Comparison of ENCODE assay signal across 19 cellular contexts in genomic region chr2:59277656-59278055, GRCh38.
"Had no signal": no experiment of that assay in that cellular context is flagged by ENCODE, and none has a peak within 500 bp of the region (broad histone marks: within the 10 kb centered on the region; RNA-seq: fewer than 3 reads in every experiment).

No MANE protein-coding gene starts in this region.

- H3K27me3 Mint-ChIP-seq: activated CD4-positive, alpha-beta memory T cell treated with anti-CD3 and anti-CD28 coated beads for 36 hours; activated naive CD8-positive, alpha-beta T cell treated with anti-CD3 and anti-CD28 coated beads, Interleukin-2, amount 10 ng/mL, durations not matched to agents 7 days and 5 days had no signal

- H3K9me3 Mint-ChIP-seq: activated CD4-positive, alpha-beta memory T cell treated with anti-CD3 and anti-CD28 coated beads for 36 hours; activated naive CD8-positive, alpha-beta T cell treated with anti-CD3 and anti-CD28 coated beads, Interleukin-2, amount 10 ng/mL, durations not matched to agents 7 days and 5 days; activated T-helper 1 cell treated with anti-CD3 and anti-CD28 coated beads, Interleukin-12 subunit alpha, Interleukin-12 subunit beta, Interleukin-2, Interleukin-4 antibody, amounts not matched to agents 30 ng/mL and 10 ng/mL and 1 ng/mL, durations not matched to agents 14 hours and 24 hours and 36 hours; neural progenitor cell had no signal

- H3K9me3 ChIP-seq: mucosa of descending colon, prostate gland, tibial nerve, uterus had no signal

- H3K4me1 ChIP-seq: neural progenitor cell, prostate gland, tibial nerve, uterus had no signal

- H3K27ac ChIP-seq: dorsolateral prefrontal cortex, epithelial cell of prostate, neural progenitor cell, prostate gland, tibial nerve, uterus had no signal

- H3K4me1 Mint-ChIP-seq: activated naive CD8-positive, alpha-beta T cell treated with anti-CD3 and anti-CD28 coated beads, Interleukin-2, amount 10 ng/mL, durations not matched to agents 7 days and 5 days; naive thymus-derived CD4-positive, alpha-beta T cell had no signal

- DNase-seq: activated CD4-positive, alpha-beta memory T cell treated with anti-CD3 and anti-CD28 coated beads for 36 hours; activated CD4-positive, alpha-beta T cell treated with anti-CD3 and anti-CD28 coated beads for 4 hours; activated gamma-delta T cell treated with Interleukin-2 at 50 U/mL for 16 hours; activated naive CD8-positive, alpha-beta T cell treated with anti-CD3 and anti-CD28 coated beads, Interleukin-2, amount 10 ng/mL, durations not matched to agents 7 days and 5 days; activated T-cell treated with anti-CD3 and anti-CD28 coated beads for 4 hours; amygdala; dorsolateral prefrontal cortex; mesenchymal stem cell; mucosa of descending colon; naive thymus-derived CD4-positive, alpha-beta T cell; right cardiac atrium; stimulated activated CD4-positive, alpha-beta T cell treated with anti-CD3 and anti-CD28 coated beads, Interleukin-2, amount 100 ng/mL, for 24 hours; stimulated activated naive CD4-positive, alpha-beta T cell treated with Interleukin-2 at 50 U/mL for 16 hours; uterus had no signal

- H3K4me3 ChIP-seq: dorsolateral prefrontal cortex, mucosa of descending colon, neural progenitor cell, prostate gland, tibial nerve, uterus had no signal

- H3K36me3 ChIP-seq: neural progenitor cell, prostate gland, tibial nerve, uterus had no signal

- H3K4me3 Mint-ChIP-seq: activated CD4-positive, alpha-beta memory T cell treated with anti-CD3 and anti-CD28 coated beads for 36 hours; activated naive CD8-positive, alpha-beta T cell treated with anti-CD3 and anti-CD28 coated beads, Interleukin-2, amount 10 ng/mL, durations not matched to agents 7 days and 5 days; activated T-helper 1 cell treated with anti-CD3 and anti-CD28 coated beads, Interleukin-12 subunit alpha, Interleukin-12 subunit beta, Interleukin-2, Interleukin-4 antibody, amounts not matched to agents 30 ng/mL and 10 ng/mL and 1 ng/mL, durations not matched to agents 14 hours and 24 hours and 36 hours; naive thymus-derived CD4-positive, alpha-beta T cell; neural progenitor cell had no signal

- H3K27me3 ChIP-seq: neural progenitor cell, tibial nerve, uterus had no signal

- H3K36me3 Mint-ChIP-seq: activated CD4-positive, alpha-beta memory T cell treated with anti-CD3 and anti-CD28 coated beads for 36 hours; activated naive CD8-positive, alpha-beta T cell treated with anti-CD3 and anti-CD28 coated beads, Interleukin-2, amount 10 ng/mL, durations not matched to agents 7 days and 5 days; naive thymus-derived CD4-positive, alpha-beta T cell; neural progenitor cell had no signal

- H3K27ac Mint-ChIP-seq: activated CD4-positive, alpha-beta memory T cell treated with anti-CD3 and anti-CD28 coated beads for 36 hours; activated naive CD8-positive, alpha-beta T cell treated with anti-CD3 and anti-CD28 coated beads, Interleukin-2, amount 10 ng/mL, durations not matched to agents 7 days and 5 days; activated T-helper 1 cell treated with anti-CD3 and anti-CD28 coated beads, Interleukin-12 subunit alpha, Interleukin-12 subunit beta, Interleukin-2, Interleukin-4 antibody, amounts not matched to agents 30 ng/mL and 10 ng/mL and 1 ng/mL, durations not matched to agents 14 hours and 24 hours and 36 hours; naive thymus-derived CD4-positive, alpha-beta T cell; neural progenitor cell had no signal
